Comparison of ENCODE assay signal across 2 cellular contexts in the genomic region with DNA sequence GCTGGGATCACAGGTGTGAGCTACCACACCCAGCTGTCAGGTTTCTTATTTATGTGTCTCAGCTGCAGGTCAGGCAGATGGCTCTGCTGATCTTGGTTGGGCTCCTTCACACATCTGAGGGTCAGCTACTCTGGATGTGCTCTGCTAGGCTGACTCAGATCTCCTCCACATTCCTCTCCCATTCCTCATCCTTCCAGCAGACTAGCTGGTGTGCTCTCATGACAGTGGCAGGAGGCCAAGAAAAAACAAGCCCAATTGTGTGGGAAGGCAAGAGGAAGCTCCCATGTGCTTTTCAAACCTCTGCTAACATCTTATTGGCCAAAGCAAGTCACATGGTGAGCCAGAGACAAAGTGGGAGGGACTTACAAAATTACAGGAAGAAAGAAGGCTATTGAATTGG.
TF ChIP-seq lines count a peak whose summit lies in the region.

No MANE protein-coding gene starts in this region.

TF ChIP-seq in H1, 55 proteins besides CTCF, POLR2A, EP300 and RAD21 (continued from another document):
- TF ChIP-seq, protein P1, sequence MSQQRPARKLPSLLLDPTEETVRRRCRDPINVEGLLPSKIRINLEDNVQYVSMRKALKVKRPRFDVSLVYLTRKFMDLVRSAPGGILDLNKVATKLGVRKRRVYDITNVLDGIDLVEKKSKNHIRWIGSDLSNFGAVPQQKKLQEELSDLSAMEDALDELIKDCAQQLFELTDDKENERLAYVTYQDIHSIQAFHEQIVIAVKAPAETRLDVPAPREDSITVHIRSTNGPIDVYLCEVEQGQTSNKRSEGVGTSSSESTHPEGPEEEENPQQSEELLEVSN (IDR thresholded peaks at IDR 0.05): peak; percentile 36; the same call in 1 of the 2 replicates
- TF ChIP-seq, protein P2, sequence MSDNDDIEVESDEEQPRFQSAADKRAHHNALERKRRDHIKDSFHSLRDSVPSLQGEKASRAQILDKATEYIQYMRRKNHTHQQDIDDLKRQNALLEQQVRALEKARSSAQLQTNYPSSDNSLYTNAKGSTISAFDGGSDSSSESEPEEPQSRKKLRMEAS (IDR thresholded peaks at IDR 0.05): peak; percentile 57; the same call in 1 of the 2 replicates
- TF ChIP-seq HDAC6 (IDR thresholded peaks at IDR 0.05; ENCODE audit: low read depth, low read length) (no peak), SP4 (IDR thresholded peaks at IDR 0.05; ENCODE audit: low read length) (no peak), CREB1 (IDR thresholded peaks at IDR 0.05) (no peak)

TF ChIP-seq in GM23338, 12 proteins besides CTCF, POLR2A, EP300 and RAD21 (continued from another document):
- TF ChIP-seq, protein P3, sequence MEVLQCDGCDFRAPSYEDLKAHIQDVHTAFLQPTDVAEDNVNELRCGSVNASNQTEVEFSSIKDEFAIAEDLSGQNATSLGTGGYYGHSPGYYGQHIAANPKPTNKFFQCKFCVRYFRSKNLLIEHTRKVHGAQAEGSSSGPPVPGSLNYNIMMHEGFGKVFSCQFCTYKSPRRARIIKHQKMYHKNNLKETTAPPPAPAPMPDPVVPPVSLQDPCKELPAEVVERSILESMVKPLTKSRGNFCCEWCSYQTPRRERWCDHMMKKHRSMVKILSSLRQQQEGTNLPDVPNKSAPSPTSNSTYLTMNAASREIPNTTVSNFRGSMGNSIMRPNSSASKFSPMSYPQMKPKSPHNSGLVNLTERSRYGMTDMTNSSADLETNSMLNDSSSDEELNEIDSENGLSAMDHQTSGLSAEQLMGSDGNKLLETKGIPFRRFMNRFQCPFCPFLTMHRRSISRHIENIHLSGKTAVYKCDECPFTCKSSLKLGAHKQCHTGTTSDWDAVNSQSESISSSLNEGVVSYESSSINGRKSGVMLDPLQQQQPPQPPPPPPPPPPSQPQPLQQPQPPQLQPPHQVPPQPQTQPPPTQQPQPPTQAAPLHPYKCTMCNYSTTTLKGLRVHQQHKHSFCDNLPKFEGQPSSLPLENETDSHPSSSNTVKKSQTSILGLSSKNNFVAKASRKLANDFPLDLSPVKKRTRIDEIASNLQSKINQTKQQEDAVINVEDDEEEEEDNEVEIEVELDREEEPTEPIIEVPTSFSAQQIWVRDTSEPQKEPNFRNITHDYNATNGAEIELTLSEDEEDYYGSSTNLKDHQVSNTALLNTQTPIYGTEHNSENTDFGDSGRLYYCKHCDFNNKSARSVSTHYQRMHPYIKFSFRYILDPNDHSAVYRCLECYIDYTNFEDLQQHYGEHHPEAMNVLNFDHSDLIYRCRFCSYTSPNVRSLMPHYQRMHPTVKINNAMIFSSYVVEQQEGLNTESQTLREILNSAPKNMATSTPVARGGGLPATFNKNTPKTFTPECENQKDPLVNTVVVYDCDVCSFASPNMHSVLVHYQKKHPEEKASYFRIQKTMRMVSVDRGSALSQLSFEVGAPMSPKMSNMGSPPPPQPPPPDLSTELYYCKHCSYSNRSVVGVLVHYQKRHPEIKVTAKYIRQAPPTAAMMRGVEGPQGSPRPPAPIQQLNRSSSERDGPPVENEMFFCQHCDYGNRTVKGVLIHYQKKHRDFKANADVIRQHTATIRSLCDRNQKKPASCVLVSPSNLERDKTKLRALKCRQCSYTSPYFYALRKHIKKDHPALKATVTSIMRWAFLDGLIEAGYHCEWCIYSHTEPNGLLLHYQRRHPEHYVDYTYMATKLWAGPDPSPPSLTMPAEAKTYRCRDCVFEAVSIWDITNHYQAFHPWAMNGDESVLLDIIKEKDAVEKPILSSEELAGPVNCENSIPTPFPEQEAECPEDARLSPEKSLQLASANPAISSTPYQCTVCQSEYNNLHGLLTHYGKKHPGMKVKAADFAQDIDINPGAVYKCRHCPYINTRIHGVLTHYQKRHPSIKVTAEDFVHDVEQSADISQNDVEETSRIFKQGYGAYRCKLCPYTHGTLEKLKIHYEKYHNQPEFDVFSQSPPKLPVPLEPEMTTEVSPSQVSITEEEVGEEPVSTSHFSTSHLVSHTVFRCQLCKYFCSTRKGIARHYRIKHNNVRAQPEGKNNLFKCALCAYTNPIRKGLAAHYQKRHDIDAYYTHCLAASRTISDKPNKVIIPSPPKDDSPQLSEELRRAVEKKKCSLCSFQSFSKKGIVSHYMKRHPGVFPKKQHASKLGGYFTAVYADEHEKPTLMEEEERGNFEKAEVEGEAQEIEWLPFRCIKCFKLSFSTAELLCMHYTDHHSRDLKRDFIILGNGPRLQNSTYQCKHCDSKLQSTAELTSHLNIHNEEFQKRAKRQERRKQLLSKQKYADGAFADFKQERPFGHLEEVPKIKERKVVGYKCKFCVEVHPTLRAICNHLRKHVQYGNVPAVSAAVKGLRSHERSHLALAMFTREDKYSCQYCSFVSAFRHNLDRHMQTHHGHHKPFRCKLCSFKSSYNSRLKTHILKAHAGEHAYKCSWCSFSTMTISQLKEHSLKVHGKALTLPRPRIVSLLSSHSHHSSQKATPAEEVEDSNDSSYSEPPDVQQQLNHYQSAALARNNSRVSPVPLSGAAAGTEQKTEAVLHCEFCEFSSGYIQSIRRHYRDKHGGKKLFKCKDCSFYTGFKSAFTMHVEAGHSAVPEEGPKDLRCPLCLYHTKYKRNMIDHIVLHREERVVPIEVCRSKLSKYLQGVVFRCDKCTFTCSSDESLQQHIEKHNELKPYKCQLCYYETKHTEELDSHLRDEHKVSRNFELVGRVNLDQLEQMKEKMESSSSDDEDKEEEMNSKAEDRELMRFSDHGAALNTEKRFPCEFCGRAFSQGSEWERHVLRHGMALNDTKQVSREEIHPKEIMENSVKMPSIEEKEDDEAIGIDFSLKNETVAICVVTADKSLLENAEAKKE (CRISPR knock-in tag; IDR thresholded peaks at IDR 0.05): no peak
- TF ChIP-seq ZNF114 (CRISPR knock-in tag; IDR thresholded peaks at IDR 0.05) (no peak), STAT1 (IDR thresholded peaks at IDR 0.05; ENCODE audit: unreplicated experiment) (no peak), CREB1 (CRISPR knock-in tag; IDR thresholded peaks at IDR 0.05; ENCODE audit: low read depth) (no peak), EZH2phosphoT487 (IDR thresholded peaks at IDR 0.05; ENCODE audit: unreplicated experiment) (no peak)
- TF ChIP-seq, protein P4, sequence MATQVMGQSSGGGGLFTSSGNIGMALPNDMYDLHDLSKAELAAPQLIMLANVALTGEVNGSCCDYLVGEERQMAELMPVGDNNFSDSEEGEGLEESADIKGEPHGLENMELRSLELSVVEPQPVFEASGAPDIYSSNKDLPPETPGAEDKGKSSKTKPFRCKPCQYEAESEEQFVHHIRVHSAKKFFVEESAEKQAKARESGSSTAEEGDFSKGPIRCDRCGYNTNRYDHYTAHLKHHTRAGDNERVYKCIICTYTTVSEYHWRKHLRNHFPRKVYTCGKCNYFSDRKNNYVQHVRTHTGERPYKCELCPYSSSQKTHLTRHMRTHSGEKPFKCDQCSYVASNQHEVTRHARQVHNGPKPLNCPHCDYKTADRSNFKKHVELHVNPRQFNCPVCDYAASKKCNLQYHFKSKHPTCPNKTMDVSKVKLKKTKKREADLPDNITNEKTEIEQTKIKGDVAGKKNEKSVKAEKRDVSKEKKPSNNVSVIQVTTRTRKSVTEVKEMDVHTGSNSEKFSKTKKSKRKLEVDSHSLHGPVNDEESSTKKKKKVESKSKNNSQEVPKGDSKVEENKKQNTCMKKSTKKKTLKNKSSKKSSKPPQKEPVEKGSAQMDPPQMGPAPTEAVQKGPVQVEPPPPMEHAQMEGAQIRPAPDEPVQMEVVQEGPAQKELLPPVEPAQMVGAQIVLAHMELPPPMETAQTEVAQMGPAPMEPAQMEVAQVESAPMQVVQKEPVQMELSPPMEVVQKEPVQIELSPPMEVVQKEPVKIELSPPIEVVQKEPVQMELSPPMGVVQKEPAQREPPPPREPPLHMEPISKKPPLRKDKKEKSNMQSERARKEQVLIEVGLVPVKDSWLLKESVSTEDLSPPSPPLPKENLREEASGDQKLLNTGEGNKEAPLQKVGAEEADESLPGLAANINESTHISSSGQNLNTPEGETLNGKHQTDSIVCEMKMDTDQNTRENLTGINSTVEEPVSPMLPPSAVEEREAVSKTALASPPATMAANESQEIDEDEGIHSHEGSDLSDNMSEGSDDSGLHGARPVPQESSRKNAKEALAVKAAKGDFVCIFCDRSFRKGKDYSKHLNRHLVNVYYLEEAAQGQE (IDR thresholded peaks at IDR 0.05; ENCODE audit: unreplicated experiment): no peak
